In the genomic region with DNA sequence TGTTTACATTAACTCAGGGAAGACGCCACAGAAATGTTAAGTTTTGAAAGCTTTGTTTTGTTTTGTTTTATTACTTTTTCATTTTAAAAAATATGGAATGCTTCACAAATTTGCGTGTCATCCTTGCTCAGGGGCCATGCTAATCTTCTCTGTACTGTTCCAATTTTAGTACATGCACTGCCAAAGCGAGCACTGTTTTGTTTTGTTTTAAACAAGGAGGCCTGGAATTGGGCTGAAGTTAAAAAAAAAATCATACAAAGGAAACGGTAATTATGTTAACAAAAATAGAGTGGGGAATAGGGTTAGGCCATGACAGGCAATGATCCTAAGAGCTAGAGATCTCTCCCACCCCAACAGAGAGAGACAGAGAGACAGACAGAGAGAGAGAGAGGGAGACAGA, we compare ENCODE assay signal across 12 cellular contexts. TPM values are rescaled to one million over a fixed set of nuclear protein-coding genes. Genes with fewer than 3 reads are reported as not detected.
DNase-seq lines count a peak whose midpoint lies in the region; ATAC-seq and TF ChIP-seq lines count a peak whose summit lies in the region.
"Had no signal": no experiment of that assay in that cellular context is flagged by ENCODE, and none has a peak within 500 bp of the region (broad histone marks: within the 10 kb centered on the region; RNA-seq: fewer than 3 reads in every experiment).

No MANE protein-coding gene starts in this region.

- POLR2A ChIA-PET in CD8-positive, alpha-beta T cell (lab: Charles Lee) = interaction anchor here (0.6 to 1.6 kb wide), 4 partner anchors 58 to 488 kb away, joined by 3 to 4 read pairs (median 4); no protein-coding TSS in a partner anchor

- intact Hi-C loops in CD8-positive, alpha-beta T cell (cut with DNase I, micrococcal nuclease) = loop anchor here in 1 of 2 experiments (5.0 kb wide), 1 partner anchor 36 kb away; no protein-coding TSS in a partner anchor
- intact Hi-C loops in ascending aorta (cut with DNase I) (no loop called here), left lung (cut with DNase I) (no loop called here), spleen (cut with DNase I; ENCODE audit: low total_unique reads) (no loop called here)

- H3K27me3 ChIP-seq in CD8-positive, alpha-beta T cell (ENCODE audit: insufficient read depth, low read length) = no peaks in the 10 kb centered on the region
- H3K27me3 ChIP-seq in ascending aorta = no peaks in the 10 kb centered on the region
- peaks cover 0 to 8% of the 10 kb centered on the region in 2 donors for H3K27me3 ChIP-seq in left lung
- H3K27me3 ChIP-seq in spleen (replicated peaks in 1 of 7) = no peaks in the 10 kb centered on the region
- H3K27me3 ChIP-seq: pancreas had no signal

- H3K27ac ChIP-seq in CD8-positive, alpha-beta T cell (ENCODE audit: low read depth, low read length) = no peak overlapping the region
- H3K27ac ChIP-seq in ascending aorta (peak overlapping the region; percentile 60 to 74), left lung (peak overlapping the region; percentile 3 to 92), spleen (peak overlapping the region in 5 of 8 donors; percentile 20 to 90 (median 88))
- H3K27ac ChIP-seq: pancreas had no signal

- TF ChIP-seq POLR2A in spleen (IDR thresholded peaks at IDR 0.05) = no peak

- no peak for ATAC-seq in CD8-positive, alpha-beta T cell
- ATAC-seq in left lung (no peak), GM21717 (IDR thresholded peaks at IDR 0.05; ENCODE audit: unreplicated experiment) (no peak), HG02678 (IDR thresholded peaks at IDR 0.05; ENCODE audit: unreplicated experiment) (no peak)
- ATAC-seq: activated naive CD4-positive, alpha-beta T cell treated with anti-CD3 and anti-CD28 coated beads, Interleukin-2, amount 50 U/mL, for 72 hours; pancreas had no signal

- H3K27me3 Mint-ChIP-seq in CD8-positive, alpha-beta T cell (ENCODE audit: low read depth) = no peaks in the 10 kb centered on the region

- H3K4me3 ChIP-seq in CD8-positive, alpha-beta T cell (ENCODE audit: low read depth, low read length) = no peak overlapping the region
- H3K4me3 ChIP-seq in ascending aorta = no peak overlapping the region
- no peak overlapping the region for H3K4me3 ChIP-seq in left lung
- no peak overlapping the region for H3K4me3 ChIP-seq in spleen
- H3K4me3 ChIP-seq: pancreas had no signal

- H3K4me3 Mint-ChIP-seq in CD8-positive, alpha-beta T cell = no peak overlapping the region

- H3K4me1 ChIP-seq in CD8-positive, alpha-beta T cell (ENCODE audit: insufficient read depth, low read length) = peaks cover 21% of the 10 kb centered on the region
- H3K4me1 ChIP-seq in ascending aorta = peaks cover 0 to 17% of the 10 kb centered on the region in 2 donors
- H3K4me1 ChIP-seq in left lung = peaks cover 5 to 62% of the 10 kb centered on the region in 2 donors
- H3K4me1 ChIP-seq in spleen = peaks cover 21 to 87% (median 49%) of the 10 kb centered on the region in 6 donors
- H3K4me1 ChIP-seq: pancreas had no signal

- no peaks in the 10 kb centered on the region for H3K36me3 ChIP-seq in CD8-positive, alpha-beta T cell (ENCODE audit: insufficient read depth, low read length)
- H3K36me3 ChIP-seq in ascending aorta (no peaks in the 10 kb centered on the region), left lung (no peaks in the 10 kb centered on the region), spleen (no peaks in the 10 kb centered on the region)
- H3K36me3 ChIP-seq: pancreas had no signal

- H3K4me1 Mint-ChIP-seq in CD8-positive, alpha-beta T cell (ENCODE audit: low read depth) = peaks cover 32% of the 10 kb centered on the region

- WGBS in spleen, 5 donors = 62 to 83% (median 81%) methylated on average over 4 of the region's 4 CpGs

- H3K9me3 Mint-ChIP-seq in CD8-positive, alpha-beta T cell = peaks cover 2% of the 10 kb centered on the region

- CTCF ChIA-PET in CD8-positive, alpha-beta T cell (lab: Charles Lee) = interaction anchor here (0.7 kb wide), 1 partner anchor 113 kb away, joined by 3 read pairs; no protein-coding TSS in a partner anchor

- no peaks in the 10 kb centered on the region for H3K36me3 Mint-ChIP-seq in CD8-positive, alpha-beta T cell

- no peak for TF ChIP-seq CTCF in CD8-positive, alpha-beta T cell (IDR thresholded peaks at IDR 0.05)
- TF ChIP-seq CTCF in ascending aorta (IDR thresholded peaks at IDR 0.05) = no peak
- TF ChIP-seq CTCF in left lung (IDR thresholded peaks at IDR 0.05) = no peak
- no peak for TF ChIP-seq CTCF in spleen (IDR thresholded peaks at IDR 0.05 in 8 of 11, conservative IDR thresholded peaks at IDR 0.05 in 3 of 11)

- no peaks in the 10 kb centered on the region for H3K9me3 ChIP-seq in CD8-positive, alpha-beta T cell (ENCODE audit: low read length)
- no peaks in the 10 kb centered on the region for H3K9me3 ChIP-seq in ascending aorta
- no peaks in the 10 kb centered on the region for H3K9me3 ChIP-seq in left lung
- no peaks in the 10 kb centered on the region for H3K9me3 ChIP-seq in spleen
- H3K9me3 ChIP-seq: pancreas had no signal

- H3K27ac Mint-ChIP-seq in CD8-positive, alpha-beta T cell = peak overlapping the region; percentile 1

- DNase-seq in CD8-positive, alpha-beta T cell = no peak
- DNase-seq in ascending aorta (ENCODE audit: low spot score in 2 of 2) = no peak
- DNase-seq in left lung = no peak
- no peak for DNase-seq in spleen
- DNase-seq in superior temporal gyrus (ENCODE audit: extremely low spot score) = no peak
- no peak for DNase-seq in NCI-H748 (lab: John Stamatoyannopoulos, UW; ENCODE audit: unreplicated experiment)
- DNase-seq: activated CD4-positive, alpha-beta T cell treated with anti-CD3 and anti-CD28 coated beads, Interleukin-2, amount 50 U/mL, for 1 hour; NCI-H345; pancreas had no signal

RNA-seq across cellular contexts. Expression of a gene that starts 57.0 kb away (rescaled TPM):
- 100 to 1,000 TPM; 241 to 248 TPM for total RNA-seq in CD8-positive, alpha-beta T cell
- total RNA-seq in ascending aorta (772 TPM), left lung (100 to 1,000 TPM; 292 to 395 TPM), spleen (100 to 1,000 TPM; 274 to 443 (median 324) TPM)
- polyA plus RNA-seq in spleen = 100 to 1,000 TPM in 1 of 3 donors, 10 to 100 TPM in 2; 65.7 to 106 (median 92.4) TPM
